Comparison of ENCODE assay signal across 36 cellular contexts in genomic region chr3:19907523-19907922, GRCh38. TPM values are rescaled to one million over a fixed set of nuclear protein-coding genes. Genes with fewer than 3 reads are reported as not detected.
"Had no signal": no experiment of that assay in that cellular context is flagged by ENCODE, and none has a peak within 500 bp of the region (broad histone marks: within the 10 kb centered on the region; RNA-seq: fewer than 3 reads in every experiment).

No MANE protein-coding gene starts in this region.

- H3K4me3 ChIP-seq: esophagus squamous epithelium, gastroesophageal sphincter, heart right ventricle had no signal

- H3K27me3 Mint-ChIP-seq: activated B cell treated with CpG ODN at 0.5 μM for 24 hours; activated CD8-positive, alpha-beta T cell treated with anti-CD3 and anti-CD28 coated beads for 36 hours; activated naive CD8-positive, alpha-beta T cell; activated T-helper 17 cell treated with anti-CD3 and anti-CD28 coated beads, Interleukin-2, amount 50 U/mL, for 72 hours; central memory CD8-positive, alpha-beta T cell; T-helper 17 cell had no signal

- H3K27me3 ChIP-seq: brain microvascular endothelial cell, esophagus squamous epithelium, gastroesophageal sphincter, heart right ventricle had no signal

- H3K4me1 Mint-ChIP-seq: activated B cell treated with CpG ODN at 0.5 μM for 24 hours; activated T-helper 17 cell treated with anti-CD3 and anti-CD28 coated beads, Interleukin-2, amount 50 U/mL, for 72 hours; central memory CD8-positive, alpha-beta T cell; T-helper 17 cell had no signal

- ATAC-seq: activated CD4-positive, CD25-positive, alpha-beta regulatory T cell treated with anti-CD3 and anti-CD28 coated beads, Interleukin-2, amount 50 U/mL, for 24 hours; activated CD8-positive, alpha-beta T cell treated with anti-CD3 and anti-CD28 coated beads for 36 hours; activated T-cell treated with anti-CD3 and anti-CD28 coated beads, Interleukin-2, amount 50 U/mL, for 4 hours; activated T-helper 17 cell treated with anti-CD3 and anti-CD28 coated beads, Interleukin-2, amount 50 U/mL, for 72 hours; gastroesophageal sphincter; heart right ventricle; T-helper 17 cell had no signal

- H3K27ac ChIP-seq: brain microvascular endothelial cell, epithelial cell of prostate, esophagus squamous epithelium, gastroesophageal sphincter, heart right ventricle, WERI-Rb-1 had no signal

- H3K4me1 ChIP-seq: esophagus squamous epithelium, gastroesophageal sphincter, heart right ventricle had no signal

- H3K27ac Mint-ChIP-seq: activated B cell treated with CpG ODN at 0.5 μM for 24 hours; activated CD8-positive, alpha-beta T cell treated with anti-CD3 and anti-CD28 coated beads for 36 hours; activated naive CD8-positive, alpha-beta T cell; activated T-helper 17 cell treated with anti-CD3 and anti-CD28 coated beads, Interleukin-2, amount 50 U/mL, for 72 hours; T-helper 17 cell; T-helper 2 cell treated with Interferon-gamma antibody and Interleukin-4, amounts not matched to agents 5 μg/mL and 100 μg/mL, for 36 hours had no signal

- FAIRE-seq: astrocyte, bronchial epithelial cell, endometrium, endothelial cell of umbilical vein had no signal

- DNase-seq: activated B cell treated with CpG ODN at 0.5 μM for 24 hours; activated CD4-positive, alpha-beta T cell treated with anti-CD3 and anti-CD28 coated beads for 48 hours; activated CD4-positive, alpha-beta T cell treated with anti-CD3 and anti-CD28 coated beads, Interleukin-2, amount 50 U/mL, for 1 hour; activated CD4-positive, alpha-beta T cell treated with anti-CD3 and anti-CD28 coated beads, Interleukin-2, amount 50 U/mL, for 48 hours; activated CD8-positive, alpha-beta memory T cell treated with anti-CD3 and anti-CD28 coated beads for 24 hours; activated CD8-positive, alpha-beta T cell treated with anti-CD3 and anti-CD28 coated beads for 36 hours; activated effector memory CD4-positive, alpha-beta T cell treated with Interleukin-2 at 50 U/mL for 16 hours; activated gamma-delta T cell treated with Interleukin-2 at 50 U/mL for 16 hours; activated naive CD4-positive, alpha-beta T cell treated with anti-CD3 and anti-CD28 coated beads, Interleukin-2, amount 50 U/mL, for 16 hours; activated naive CD4-positive, alpha-beta T cell treated with Interleukin-2 at 50 U/mL for 16 hours; activated T-cell treated with anti-CD3 and anti-CD28 coated beads, Interleukin-2, amount 50 U/mL, for 4 hours; amniotic stem cell; anterior cingulate cortex; brain microvascular endothelial cell; cortex of kidney; dermis blood vessel endothelial cell; effector CD4-positive, alpha-beta T cell; esophagus squamous epithelium; foreskin melanocyte; heart right ventricle; T-helper 17 cell; T1000; WERI-Rb-1 had no signal

- H3K36me3 ChIP-seq: brain microvascular endothelial cell, esophagus squamous epithelium, gastroesophageal sphincter, heart right ventricle, WERI-Rb-1 had no signal

- H3K4me3 Mint-ChIP-seq: activated B cell treated with CpG ODN at 0.5 μM for 24 hours; activated CD8-positive, alpha-beta T cell treated with anti-CD3 and anti-CD28 coated beads for 36 hours; activated naive CD8-positive, alpha-beta T cell; activated T-cell treated with anti-CD3 and anti-CD28 coated beads, Interleukin-2, amount 50 U/mL, for 4 hours; activated T-helper 17 cell treated with anti-CD3 and anti-CD28 coated beads, Interleukin-2, amount 50 U/mL, for 72 hours; central memory CD8-positive, alpha-beta T cell; T-helper 17 cell; T-helper 2 cell treated with Interferon-gamma antibody and Interleukin-4, amounts not matched to agents 5 μg/mL and 100 μg/mL, for 36 hours had no signal

RNA-seq across cellular contexts. Expression of gene EFHB, which starts 26.5 kb away (rescaled TPM):
- total RNA-seq: dermis blood vessel endothelial cell, fibroblast of villous mesenchyme, glomerular endothelial cell had no signal
- polyA plus RNA-seq: endothelial cell of umbilical vein had no signal
